ENCODE assay signal across 19 cellular contexts in genomic region chr21:28429161-28429560, GRCh38.
DNase-seq lines count a peak whose midpoint lies in the region; ATAC-seq and TF ChIP-seq lines count a peak whose summit lies in the region.
"Had no signal": no experiment of that assay in that cellular context is flagged by ENCODE, and none has a peak within 500 bp of the region (broad histone marks: within the 10 kb centered on the region; RNA-seq: fewer than 3 reads in every experiment).

No MANE protein-coding gene starts in this region.

- H2BK120ac ChIP-seq in IMR-90 (ENCODE audit: low read depth, low read length) = peak overlapping the region; percentile 55; the same call in 1 of the 2 replicates

- intact Hi-C loops in IMR-90 (cut with micrococcal nuclease) (loop anchor here (5.0 to 10.0 kb wide), 2 partner anchors 88 to 1584 kb away; partner anchors contain the start of gene ADAMTS1), esophagus muscularis mucosa (cut with DNase I) (no loop called here)

- no peak for TF ChIP-seq POLR2A in IMR-90 (IDR thresholded peaks at IDR 0.05; ENCODE audit: low read depth, low read length)
- no peak for TF ChIP-seq POLR2A in esophagus muscularis mucosa (IDR thresholded peaks at IDR 0.05; ENCODE audit: low read depth)

- H3K79me2 ChIP-seq in ACC112 (ENCODE audit: control insufficient read depth, insufficient read depth, low read length, unreplicated experiment) = no peaks in the 10 kb centered on the region

- no peaks in the 10 kb centered on the region for H3K9me3 ChIP-seq in IMR-90 (ENCODE audit: control insufficient read depth, insufficient read depth, low read length)
- no peaks in the 10 kb centered on the region for H3K9me3 ChIP-seq in esophagus muscularis mucosa
- H3K9me3 ChIP-seq: BE2C, BLaER1 had no signal

- no peak overlapping the region for H3K27ac ChIP-seq in ACC112 (ENCODE audit: low read depth, low read length)
- peak overlapping the region; percentile 85; the same call in 1 of the 2 replicates for H3K27ac ChIP-seq in IMR-90 (ENCODE audit: insufficient read depth, low read length)
- peak overlapping the region; percentile 9 to 43 (median 20) for H3K27ac ChIP-seq in esophagus muscularis mucosa (replicated peaks in 1 of 4)
- H3K27ac ChIP-seq: BLaER1 had no signal

- H3K56ac ChIP-seq in IMR-90 (ENCODE audit: extremely low read depth, insufficient read depth, low read length) = no peak overlapping the region

- H3K23ac ChIP-seq in IMR-90 (ENCODE audit: low read depth, low read length) = no peak overlapping the region; the same call in 1 of the 2 replicates

- POLR2A ChIA-PET in IMR-90 (lab: Charles Lee; ENCODE audit: unreplicated experiment) = no interaction called here

- 0 out of 2 replicates have a peak overlapping the region, but pooled peaks have one; percentile 3 for H3K14ac ChIP-seq in IMR-90 (replicated peaks; ENCODE audit: low read depth, low read length)

- H3K4me2 ChIP-seq in IMR-90 (ENCODE audit: low read depth, low read length) = peak overlapping the region; percentile 73
- H3K4me2 ChIP-seq: BLaER1 had no signal

- no peaks in the 10 kb centered on the region for H3K27me3 ChIP-seq in ACC112 (ENCODE audit: insufficient read depth, low read length)
- no peaks in the 10 kb centered on the region for H3K27me3 ChIP-seq in IMR-90 (ENCODE audit: control insufficient read depth, insufficient read depth, low read length)
- no peaks in the 10 kb centered on the region for H3K27me3 ChIP-seq in esophagus muscularis mucosa
- H3K27me3 ChIP-seq: BE2C, BLaER1 had no signal

- 0 out of 2 replicates have a peak overlapping the region, but pooled peaks have one; percentile 37 for H2AK5ac ChIP-seq in IMR-90 (ENCODE audit: low read depth, low read length)

- TF ChIP-seq RAD21 in IMR-90 (IDR thresholded peaks at IDR 0.05; ENCODE audit: low read length) = no peak

- H3K9ac ChIP-seq in IMR-90 (ENCODE audit: low read depth, low read length) = no peak overlapping the region
- H3K9ac ChIP-seq: BLaER1 had no signal

- peaks cover 32% of the 10 kb centered on the region for H3K4me1 Mint-ChIP-seq in nephron
- H3K4me1 Mint-ChIP-seq: CD14-positive monocyte; CD4-positive, alpha-beta memory T cell had no signal

- H3K36me3 ChIP-seq in ACC112 (ENCODE audit: insufficient read depth, low read length) (0 out of 2 replicates have a peak, but pooled peaks cover 4% of the 10 kb centered on the region), IMR-90 (ENCODE audit: control insufficient read depth, insufficient read depth, low read length) (no peaks in the 10 kb centered on the region), esophagus muscularis mucosa (no peaks in the 10 kb centered on the region)
- H3K36me3 ChIP-seq: BE2C, BLaER1 had no signal

- no CpG with 5 or more reads among the region's 2 CpGs for WGBS in IMR-90 (ENCODE audit: extremely low coverage in 2 of 2, insufficient read length in 1 of 2), 2 experiments
- WGBS in esophagus muscularis mucosa = 39% methylated on average over 2 of the region's 2 CpGs

- H3K36me3 Mint-ChIP-seq in nephron (ENCODE audit: low read depth) = no peaks in the 10 kb centered on the region
- H3K36me3 Mint-ChIP-seq: CD14-positive monocyte; CD4-positive, alpha-beta memory T cell; CD4-positive, CD25-positive, alpha-beta regulatory T cell had no signal

- H4K8ac ChIP-seq in IMR-90 (ENCODE audit: low read depth in 2 of 2, low read length in 2 of 2) = peak overlapping the region; percentile 53 to 63; a peak in 3 of 4 replicates

- dilution Hi-C loops in IMR-90 (cut with HindIII; ENCODE audit: low sequenced_read_pairs, unreplicated experiment) = no loop called here

- H3K4me1 ChIP-seq in ACC112 (ENCODE audit: control insufficient read depth, insufficient read depth, low read length, unreplicated experiment) (peaks cover 45% of the 10 kb centered on the region), IMR-90 (ENCODE audit: control insufficient read depth, insufficient read depth, low read length) (peaks cover 21% of the 10 kb centered on the region; the same call in 1 of the 2 replicates), esophagus muscularis mucosa (peaks cover 0 to 19% (median 14%) of the 10 kb centered on the region in 4 donors)
- H3K4me1 ChIP-seq: BE2C, BLaER1 had no signal

- no peaks in the 10 kb centered on the region for H3K9me3 Mint-ChIP-seq in nephron
- H3K9me3 Mint-ChIP-seq: CD4-positive, alpha-beta memory T cell; CD8-positive, alpha-beta memory T cell had no signal

- H3K4me3 Mint-ChIP-seq in nephron = no peak overlapping the region
- H3K4me3 Mint-ChIP-seq: CD14-positive monocyte; CD4-positive, alpha-beta memory T cell; CD4-positive, CD25-positive, alpha-beta regulatory T cell; CD8-positive, alpha-beta memory T cell had no signal

- no peak overlapping the region; the same call in 1 of the 2 replicates for H3K4ac ChIP-seq in IMR-90 (ENCODE audit: low read depth, low read length)

- H2AK9ac ChIP-seq in IMR-90 (replicated peaks; ENCODE audit: low read depth, low read length, poor library complexity) = no peak overlapping the region

- H4K91ac ChIP-seq in IMR-90 (ENCODE audit: insufficient read depth, low read depth, low read length) = no peak overlapping the region

- no peaks in the 10 kb centered on the region for H4K20me1 ChIP-seq in IMR-90 (ENCODE audit: insufficient read depth, low read length)
- H4K20me1 ChIP-seq: BLaER1 had no signal

- no peak overlapping the region for H3K4me3 ChIP-seq in ACC112 (ENCODE audit: low read depth, low read length)
- H3K4me3 ChIP-seq in IMR-90 (ENCODE audit: insufficient read depth, low read depth, low read length) = no peak overlapping the region
- H3K4me3 ChIP-seq in esophagus muscularis mucosa = no peak overlapping the region
- H3K4me3 ChIP-seq: BLaER1 had no signal

- TF ChIP-seq EP300 in esophagus muscularis mucosa (IDR thresholded peaks at IDR 0.05) = no peak

- CTCF ChIA-PET in IMR-90 (lab: Yijun Ruan, JAX) = interaction anchor here (1.2 kb wide), 1 partner anchor 13 kb away, joined by 3 read pairs; no protein-coding TSS in a partner anchor

- no peak overlapping the region for H2BK15ac ChIP-seq in IMR-90 (ENCODE audit: low read depth, low read length)

- DNase-seq in IMR-90 (peak; percentile 63), esophagus muscularis mucosa (ENCODE audit: extremely low spot score) (no peak), NCI-H187 treated with DMSO at 0.1 percent for 48 hours (lab: John Stamatoyannopoulos, UW) (no peak), AG08395 (ENCODE audit: low spot score) (no peak), DMS 273 (lab: John Stamatoyannopoulos, UW; ENCODE audit: unreplicated experiment) (no peak)
- DNase-seq: 8988T; BE2C; C1 segment of cervical spinal cord; CD4-positive, alpha-beta memory T cell; CD4-positive, CD25-positive, alpha-beta regulatory T cell; CD8-positive, alpha-beta memory T cell; COR-L47; DMS79 treated with DMSO at 0.1 percent for 48 hours; GF-D8 had no signal

- H2BK20ac ChIP-seq in IMR-90 (ENCODE audit: low read depth, low read length) = peak overlapping the region; percentile 27; the same call in 1 of the 2 replicates

- in situ Hi-C loops in IMR-90 (cut with MboI; ENCODE audit: low sequenced_read_pairs) = no loop called here

- H3K27me3 Mint-ChIP-seq in nephron (ENCODE audit: low read depth) = no peaks in the 10 kb centered on the region
- H3K27me3 Mint-ChIP-seq: CD4-positive, alpha-beta memory T cell; CD8-positive, alpha-beta memory T cell had no signal

- no peak for ATAC-seq in IMR-90 (ENCODE audit: low read depth)
- no peak for ATAC-seq in GM21717 (IDR thresholded peaks at IDR 0.05; ENCODE audit: unreplicated experiment)

- H2AFZ ChIP-seq in ACC112 (ENCODE audit: low read length, unreplicated experiment) (peak overlapping the region; percentile 3), IMR-90 (replicated peaks; ENCODE audit: low read length, poor library complexity) (no peak overlapping the region)

- no peaks in the 10 kb centered on the region for H3K79me1 ChIP-seq in IMR-90 (ENCODE audit: low read depth in 1 of 2, low read length in 2 of 2)

- H2BK5ac ChIP-seq in IMR-90 (ENCODE audit: low read depth, low read length, poor library complexity, severe bottlenecking) = peak overlapping the region; percentile 66

- H3K9me1 ChIP-seq in IMR-90 (ENCODE audit: insufficient read depth, low read length) = peaks cover 11% of the 10 kb centered on the region; the same call in 1 of the 2 replicates

- H3K18ac ChIP-seq in IMR-90 (ENCODE audit: low read depth, low read length) = peak overlapping the region; percentile 90

- peak overlapping the region; percentile 87 for H4K5ac ChIP-seq in IMR-90 (ENCODE audit: low read depth, low read length)

- BruUV-seq in IMR-90 (replicated peaks; lab: Mats Ljungman, UMichigan) = no TSS peak

- peak overlapping the region; percentile 78 to 93 (median 87) for H3K27ac Mint-ChIP-seq in nephron
- H3K27ac Mint-ChIP-seq: CD14-positive monocyte; CD4-positive, alpha-beta memory T cell; CD4-positive, CD25-positive, alpha-beta regulatory T cell; CD8-positive, alpha-beta memory T cell had no signal

- TF ChIP-seq CTCF in IMR-90 (conservative IDR thresholded peaks at IDR 0.05; ENCODE audit: low read depth, low read length) = no peak
- no peak for TF ChIP-seq CTCF in esophagus muscularis mucosa (IDR thresholded peaks at IDR 0.05)
- TF ChIP-seq CTCF in nephron (IDR thresholded peaks at IDR 0.05; ENCODE audit: unreplicated experiment in 3 of 3) = no peak

TF ChIP-seq in IMR-90, 13 proteins besides CTCF, POLR2A, EP300 and RAD21:
- TF ChIP-seq SMC3 (IDR thresholded peaks at IDR 0.05; ENCODE audit: low read depth, low read length) (no peak), MAZ (IDR thresholded peaks at IDR 0.05; ENCODE audit: borderline replicate concordance, low read depth, low read length) (no peak)
